8 cellular contexts compared by ENCODE assay signal in the genomic region with DNA sequence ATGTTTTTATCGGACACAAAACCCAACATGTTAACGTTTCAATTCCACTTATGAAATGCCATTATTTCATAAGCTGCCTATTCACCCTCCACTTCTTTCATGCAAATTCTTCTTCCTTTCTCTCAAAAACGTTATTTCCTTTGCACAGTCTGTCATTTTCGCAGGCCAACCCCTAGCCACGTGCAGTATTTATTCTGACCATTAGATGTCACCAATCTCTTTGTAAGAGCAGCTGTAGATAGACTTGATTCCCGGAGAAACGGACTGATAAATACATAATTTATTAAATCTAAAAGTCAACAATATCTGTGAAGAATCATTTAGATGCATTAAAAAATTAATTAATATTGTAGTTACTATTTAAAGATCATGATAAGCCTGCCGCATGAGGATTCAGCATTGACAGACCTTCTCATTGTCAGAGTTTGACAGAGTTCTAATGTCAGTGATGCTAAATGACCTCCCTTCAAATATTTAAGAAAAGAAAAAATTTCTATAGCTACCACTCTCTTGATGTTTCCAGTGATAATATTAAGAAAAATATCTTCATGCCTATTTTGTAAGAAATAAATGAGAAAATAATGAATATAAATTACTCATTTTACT.
DNase-seq lines count a peak whose midpoint lies in the region; ATAC-seq and TF ChIP-seq lines count a peak whose summit lies in the region.

No MANE protein-coding gene starts in this region.

- H3K36me3 Mint-ChIP-seq in activated CD4-positive, alpha-beta T cell treated with anti-CD3 and anti-CD28 coated beads, Interleukin-2, amount 10 ng/mL, durations not matched to agents 24 days and 14 days (ENCODE audit: low read depth) = no peaks in the 10 kb centered on the region

- no peaks in the 10 kb centered on the region for H3K36me3 ChIP-seq in neural cell (ENCODE audit: insufficient read depth, low read length)

- H3K27me3 Mint-ChIP-seq in activated CD4-positive, alpha-beta T cell treated with anti-CD3 and anti-CD28 coated beads, Interleukin-2, amount 10 ng/mL, durations not matched to agents 24 days and 14 days = no peaks in the 10 kb centered on the region

- H3K9ac ChIP-seq in neural cell (ENCODE audit: low read length) = no peak overlapping the region

- no peak overlapping the region for H3K4me2 ChIP-seq in neural cell (ENCODE audit: low read length)

- no peak overlapping the region for H3K27ac Mint-ChIP-seq in activated CD4-positive, alpha-beta T cell treated with anti-CD3 and anti-CD28 coated beads, Interleukin-2, amount 10 ng/mL, durations not matched to agents 24 days and 14 days

- ATAC-seq in GM21717 (IDR thresholded peaks at IDR 0.05; ENCODE audit: unreplicated experiment) = peak; percentile 97

- no peaks in the 10 kb centered on the region for H4K20me1 ChIP-seq in neural cell (ENCODE audit: insufficient read depth)

- H3K79me2 ChIP-seq in neural cell (replicated peaks; ENCODE audit: insufficient read depth, low read length) = no peaks in the 10 kb centered on the region

- no peaks in the 10 kb centered on the region for H3K9me3 ChIP-seq in neural cell (ENCODE audit: low read length)

- H3K4me3 Mint-ChIP-seq in activated CD4-positive, alpha-beta T cell treated with anti-CD3 and anti-CD28 coated beads, Interleukin-2, amount 10 ng/mL, durations not matched to agents 24 days and 14 days = no peak overlapping the region

- no peaks in the 10 kb centered on the region for H3K9me2 ChIP-seq in neural cell (ENCODE audit: insufficient read depth, low read length)

- H3K9me3 Mint-ChIP-seq in activated CD4-positive, alpha-beta T cell treated with anti-CD3 and anti-CD28 coated beads, Interleukin-2, amount 10 ng/mL, durations not matched to agents 24 days and 14 days = no peaks in the 10 kb centered on the region

- no peak overlapping the region for H2AFZ ChIP-seq in neural cell (ENCODE audit: low read depth, low read length)

- no peak overlapping the region for H3K4me3 ChIP-seq in neural cell (ENCODE audit: low read length)

- H3F3A ChIP-seq in neural cell (ENCODE audit: insufficient read depth, low read length, poor library complexity, severe bottlenecking) = no peaks in the 10 kb centered on the region

- no peak overlapping the region for H3K27ac ChIP-seq in neural cell (ENCODE audit: low read length)

- H3K27me3 ChIP-seq in neural cell (ENCODE audit: insufficient read depth, low read depth, low read length) = no peaks in the 10 kb centered on the region

- DNase-seq in HPDE6-E6E7 (ENCODE audit: extremely low spot score) = peak; percentile 20
- DNase-seq in NOMO-1 treated with dmso at 0.1 percent for 144 hours (lab: John Stamatoyannopoulos, UW; ENCODE audit: unreplicated experiment) = peak; percentile 10
- DNase-seq in dermis blood vessel endothelial cell = peak; percentile 13
- no peak for DNase-seq in activated CD4-positive, alpha-beta T cell treated with anti-CD3 and anti-CD28 coated beads, Interleukin-2, amount 10 ng/mL, durations not matched to agents 24 days and 14 days
- DNase-seq in OCI-M2 (lab: John Stamatoyannopoulos, UW; ENCODE audit: unreplicated experiment) = no peak

- peak; percentile 93 for TF ChIP-seq RAD21 in neural cell (conservative IDR thresholded peaks at IDR 0.05)

- intact Hi-C loops in activated CD4-positive, alpha-beta T cell treated with anti-CD3 and anti-CD28 coated beads, Interleukin-2, amount 10 ng/mL, durations not matched to agents 24 days and 14 days (cut with micrococcal nuclease) = no loop called here

- TF ChIP-seq CTCF in GM12873 (IDR thresholded peaks at IDR 0.05; ENCODE audit: insufficient read depth, low read depth, low read length, missing control alignments) = peak; percentile 56
- peak; percentile 85 for TF ChIP-seq CTCF in neural cell (IDR thresholded peaks at IDR 0.05; ENCODE audit: poor library complexity, severe bottlenecking)

- no peak for TF ChIP-seq EP300 in neural cell (conservative IDR thresholded peaks at IDR 0.05; ENCODE audit: poor library complexity, severe bottlenecking)

- no peaks in the 10 kb centered on the region for H3K4me1 Mint-ChIP-seq in activated CD4-positive, alpha-beta T cell treated with anti-CD3 and anti-CD28 coated beads, Interleukin-2, amount 10 ng/mL, durations not matched to agents 24 days and 14 days

TF ChIP-seq in neural cell, 6 proteins besides CTCF, POLR2A, EP300 and RAD21:
- TF ChIP-seq SMC3 (conservative IDR thresholded peaks at IDR 0.05; ENCODE audit: poor library complexity) = peak; percentile 86
- no peak for TF ChIP-seq MXI1 (conservative IDR thresholded peaks at IDR 0.05; ENCODE audit: poor library complexity, severe bottlenecking)
- TF ChIP-seq POLR2AphosphoS5 (IDR thresholded peaks at IDR 0.05) = no peak
- TF ChIP-seq EZH2 (IDR thresholded peaks at IDR 0.05; ENCODE audit: borderline replicate concordance, insufficient read depth, low read length, poor library complexity, severe bottlenecking) = no peak
- TF ChIP-seq TAF1 (IDR thresholded peaks at IDR 0.05; ENCODE audit: low read depth) = no peak

Comparison
In these comparisons a context has a peak if more than half of its experiments do, and no peak if none do; other contexts are left out.
1. DNase-seq: peak in HPDE6-E6E7 (single experiment), NOMO-1 treated with dmso at 0.1 percent for 144 hours (single experiment) and dermis blood vessel endothelial cell (single experiment); none in activated CD4-positive, alpha-beta T cell treated with anti-CD3 and anti-CD28 coated beads, Interleukin-2, amount 10 ng/mL, durations not matched to agents 24 days and 14 days (single experiment) and OCI-M2 (single experiment).